ENCODE assay signal across 1 cellular context in the genomic region with DNA sequence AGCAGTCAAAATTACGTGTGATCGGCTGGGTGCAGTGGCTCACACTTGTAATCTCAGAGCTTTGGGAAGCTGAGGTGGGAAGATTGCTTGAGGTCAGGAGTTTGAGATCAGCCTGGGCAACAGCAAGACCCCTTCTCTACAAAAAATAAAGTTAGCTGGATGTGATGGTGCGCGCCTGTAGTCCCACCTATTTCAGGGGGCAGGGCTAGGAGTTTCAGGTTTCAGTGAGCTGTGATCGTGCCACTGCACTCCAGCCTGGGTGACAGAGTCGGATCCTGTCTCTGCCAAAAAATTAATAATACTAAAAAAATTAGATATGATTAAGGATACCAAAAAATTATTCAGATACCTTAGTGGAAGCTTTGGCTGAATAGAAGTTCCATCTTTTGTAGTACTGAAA.
TF ChIP-seq lines count a peak whose summit lies in the region.

No MANE protein-coding gene starts in this region.

TF ChIP-seq in SK-N-SH, 30 proteins besides CTCF, POLR2A, EP300 and RAD21 (continued from another document):
- TF ChIP-seq, protein P1, sequence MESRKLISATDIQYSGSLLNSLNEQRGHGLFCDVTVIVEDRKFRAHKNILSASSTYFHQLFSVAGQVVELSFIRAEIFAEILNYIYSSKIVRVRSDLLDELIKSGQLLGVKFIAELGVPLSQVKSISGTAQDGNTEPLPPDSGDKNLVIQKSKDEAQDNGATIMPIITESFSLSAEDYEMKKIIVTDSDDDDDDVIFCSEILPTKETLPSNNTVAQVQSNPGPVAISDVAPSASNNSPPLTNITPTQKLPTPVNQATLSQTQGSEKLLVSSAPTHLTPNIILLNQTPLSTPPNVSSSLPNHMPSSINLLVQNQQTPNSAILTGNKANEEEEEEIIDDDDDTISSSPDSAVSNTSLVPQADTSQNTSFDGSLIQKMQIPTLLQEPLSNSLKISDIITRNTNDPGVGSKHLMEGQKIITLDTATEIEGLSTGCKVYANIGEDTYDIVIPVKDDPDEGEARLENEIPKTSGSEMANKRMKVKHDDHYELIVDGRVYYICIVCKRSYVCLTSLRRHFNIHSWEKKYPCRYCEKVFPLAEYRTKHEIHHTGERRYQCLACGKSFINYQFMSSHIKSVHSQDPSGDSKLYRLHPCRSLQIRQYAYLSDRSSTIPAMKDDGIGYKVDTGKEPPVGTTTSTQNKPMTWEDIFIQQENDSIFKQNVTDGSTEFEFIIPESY (IDR thresholded peaks at IDR 0.05; ENCODE audit: borderline replicate concordance, low read depth), result no peak
- TF ChIP-seq ELF1 (IDR thresholded peaks at IDR 0.05) (no peak), SIN3A (IDR thresholded peaks at IDR 0.05; ENCODE audit: borderline replicate concordance, low read depth, low read length) (no peak), NRF1 (IDR thresholded peaks at IDR 0.05; ENCODE audit: low read depth, low read length) (no peak), TEAD4 (IDR thresholded peaks at IDR 0.05; ENCODE audit: borderline replicate concordance, insufficient read depth) (no peak), RFX5 (IDR thresholded peaks at IDR 0.05; ENCODE audit: low read length) (no peak), MXI1 (IDR thresholded peaks at IDR 0.05; ENCODE audit: low read depth, low read length) (no peak), RXRA (IDR thresholded peaks at IDR 0.05; ENCODE audit: borderline replicate concordance, low read depth) (no peak), RCOR1 (IDR thresholded peaks at IDR 0.05; ENCODE audit: low read length) (no peak)
- TF ChIP-seq, protein P2, sequence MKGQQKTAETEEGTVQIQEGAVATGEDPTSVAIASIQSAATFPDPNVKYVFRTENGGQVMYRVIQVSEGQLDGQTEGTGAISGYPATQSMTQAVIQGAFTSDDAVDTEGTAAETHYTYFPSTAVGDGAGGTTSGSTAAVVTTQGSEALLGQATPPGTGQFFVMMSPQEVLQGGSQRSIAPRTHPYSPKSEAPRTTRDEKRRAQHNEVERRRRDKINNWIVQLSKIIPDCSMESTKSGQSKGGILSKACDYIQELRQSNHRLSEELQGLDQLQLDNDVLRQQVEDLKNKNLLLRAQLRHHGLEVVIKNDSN (IDR thresholded peaks at IDR 0.05; ENCODE audit: borderline replicate concordance, low read depth), result no peak
- TF ChIP-seq, protein P3, sequence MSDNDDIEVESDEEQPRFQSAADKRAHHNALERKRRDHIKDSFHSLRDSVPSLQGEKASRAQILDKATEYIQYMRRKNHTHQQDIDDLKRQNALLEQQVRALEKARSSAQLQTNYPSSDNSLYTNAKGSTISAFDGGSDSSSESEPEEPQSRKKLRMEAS (IDR thresholded peaks at IDR 0.05; ENCODE audit: low read depth), result no peak
- TF ChIP-seq, protein P4, sequence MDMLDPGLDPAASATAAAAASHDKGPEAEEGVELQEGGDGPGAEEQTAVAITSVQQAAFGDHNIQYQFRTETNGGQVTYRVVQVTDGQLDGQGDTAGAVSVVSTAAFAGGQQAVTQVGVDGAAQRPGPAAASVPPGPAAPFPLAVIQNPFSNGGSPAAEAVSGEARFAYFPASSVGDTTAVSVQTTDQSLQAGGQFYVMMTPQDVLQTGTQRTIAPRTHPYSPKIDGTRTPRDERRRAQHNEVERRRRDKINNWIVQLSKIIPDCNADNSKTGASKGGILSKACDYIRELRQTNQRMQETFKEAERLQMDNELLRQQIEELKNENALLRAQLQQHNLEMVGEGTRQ (IDR thresholded peaks at IDR 0.05; ENCODE audit: borderline replicate concordance, low read depth, low read length), result no peak
TF ChIP-seq in SK-N-SH: peak in this region for 0.
